ENCODE assay signal across 9 cellular contexts in genomic region chr3:161349529-161350278, GRCh38. TPM values are rescaled to one million over a fixed set of nuclear protein-coding genes. Genes with fewer than 3 reads are reported as not detected.
A peak's percentile ranks its signal among the peaks of the same experiment; 100 is the strongest.
DNase-seq lines count a peak whose midpoint lies in the region; ATAC-seq, FAIRE-seq and TF ChIP-seq lines count a peak whose summit lies in the region.
"Had no signal": no experiment of that assay in that cellular context is flagged by ENCODE, and none has a peak within 500 bp of the region (broad histone marks: within the 10 kb centered on the region; RNA-seq: fewer than 3 reads in every experiment).

No MANE protein-coding gene starts in this region.

- H3K9me3 ChIP-seq in astrocyte (ENCODE audit: insufficient read depth, low read depth, low read length), result no peaks in the 10 kb centered on the region
- H3K9me3 ChIP-seq in naive thymus-derived CD4-positive, alpha-beta T cell (ENCODE audit: control insufficient read depth in 2 of 3, low read length in 3 of 3), result no peaks in the 10 kb centered on the region

- no peaks in the 10 kb centered on the region for H3K27me3 Mint-ChIP-seq in astrocyte (ENCODE audit: low read depth, unreplicated experiment)
- H3K27me3 Mint-ChIP-seq in naive thymus-derived CD4-positive, alpha-beta T cell, result peaks cover 0 to 55% (median 0%) of the 10 kb centered on the region in 5 donors
- H3K27me3 Mint-ChIP-seq in chondrocyte (ENCODE audit: low read depth), result peaks cover 7% of the 10 kb centered on the region

- H3K36me3 Mint-ChIP-seq in astrocyte (ENCODE audit: low read depth, unreplicated experiment), result no peaks in the 10 kb centered on the region
- H3K36me3 Mint-ChIP-seq in naive thymus-derived CD4-positive, alpha-beta T cell, result no peaks in the 10 kb centered on the region
- no peaks in the 10 kb centered on the region for H3K36me3 Mint-ChIP-seq in chondrocyte (ENCODE audit: low read depth)

- peaks cover 26% of the 10 kb centered on the region for H3K4me1 Mint-ChIP-seq in astrocyte (ENCODE audit: low read depth, unreplicated experiment)
- H3K4me1 Mint-ChIP-seq in naive thymus-derived CD4-positive, alpha-beta T cell, result peaks cover 6 to 22% (median 17%) of the 10 kb centered on the region in 7 donors
- H3K4me1 Mint-ChIP-seq in chondrocyte (ENCODE audit: low read depth), result peaks cover 16% of the 10 kb centered on the region

- peak overlapping the region; percentile 60 for H3K4me2 ChIP-seq in astrocyte (ENCODE audit: low read length)

- H3K9ac ChIP-seq in astrocyte (ENCODE audit: low read length), result peak overlapping the region; percentile 14

- no peak overlapping the region for H3K4me3 ChIP-seq in astrocyte (ENCODE audit: insufficient read depth, low read depth, low read length)
- no peak overlapping the region for H3K4me3 ChIP-seq in naive thymus-derived CD4-positive, alpha-beta T cell (ENCODE audit: low read length)

- peak; percentile 20 for FAIRE-seq in astrocyte (lab: Jason Lieb, UNC)

- peaks cover 24% of the 10 kb centered on the region for H3K4me1 ChIP-seq in astrocyte (ENCODE audit: insufficient read depth, low read length)
- peaks cover 7 to 14% of the 10 kb centered on the region in 2 donors for H3K4me1 ChIP-seq in naive thymus-derived CD4-positive, alpha-beta T cell (ENCODE audit: control insufficient read depth in 2 of 2, insufficient read depth in 2 of 2, low read length in 2 of 2)

- H3K9me3 Mint-ChIP-seq in astrocyte (ENCODE audit: unreplicated experiment) (no peaks in the 10 kb centered on the region), chondrocyte (ENCODE audit: low read depth) (no peaks in the 10 kb centered on the region)
- no peaks in the 10 kb centered on the region for H3K9me3 Mint-ChIP-seq in naive thymus-derived CD4-positive, alpha-beta T cell

- intact Hi-C loops in naive thymus-derived CD4-positive, alpha-beta T cell (cut with micrococcal nuclease), result loop anchor here in 1 of 2 donors (1.0 to 2.0 kb wide), 4 partner anchors 23 to 57 kb away; no protein-coding TSS in a partner anchor

- POLR2A ChIA-PET in naive thymus-derived CD4-positive, alpha-beta T cell (lab: Charles Lee), result no interaction called here

- CTCF ChIA-PET in naive thymus-derived CD4-positive, alpha-beta T cell (lab: Charles Lee), result no interaction called here

- H3K4me3 Mint-ChIP-seq in astrocyte (ENCODE audit: unreplicated experiment) (no peak overlapping the region), chondrocyte (ENCODE audit: unreplicated experiment) (no peak overlapping the region)
- peak overlapping the region in 5 of 10 donors; percentile 2 to 40 (median 10) for H3K4me3 Mint-ChIP-seq in naive thymus-derived CD4-positive, alpha-beta T cell

- H2AFZ ChIP-seq in astrocyte (ENCODE audit: low read depth, low read length), result no peak overlapping the region

- H3K79me2 ChIP-seq in astrocyte (ENCODE audit: insufficient read depth, low read length), result no peaks in the 10 kb centered on the region

- H4K20me1 ChIP-seq in astrocyte (ENCODE audit: insufficient read depth, low read length), result no peaks in the 10 kb centered on the region

- H3K27ac ChIP-seq in astrocyte (ENCODE audit: low read depth, low read length), result peak overlapping the region; percentile 41
- no peak overlapping the region for H3K27ac ChIP-seq in naive thymus-derived CD4-positive, alpha-beta T cell (ENCODE audit: low read depth, low read length)

- peak; percentile 87 for ATAC-seq in naive thymus-derived CD4-positive, alpha-beta T cell

- TF ChIP-seq CTCF in astrocyte (IDR thresholded peaks at IDR 0.05; ENCODE audit: insufficient read depth, low read depth, low read length) (no peak), chondrocyte (IDR thresholded peaks at IDR 0.05) (no peak)

- H3K27me3 ChIP-seq in astrocyte (ENCODE audit: insufficient read depth, low read length), result no peaks in the 10 kb centered on the region
- H3K27me3 ChIP-seq in naive thymus-derived CD4-positive, alpha-beta T cell (ENCODE audit: control insufficient read depth in 2 of 2, insufficient read depth in 2 of 2, low read length in 2 of 2), result no peaks in the 10 kb centered on the region

- no peaks in the 10 kb centered on the region for H3K36me3 ChIP-seq in astrocyte (ENCODE audit: insufficient read depth, low read length)
- H3K36me3 ChIP-seq in naive thymus-derived CD4-positive, alpha-beta T cell (ENCODE audit: control insufficient read depth in 2 of 3, insufficient read depth in 3 of 3, low read length in 3 of 3), result no peaks in the 10 kb centered on the region

- peak; percentile 7 for DNase-seq in activated CD4-positive, alpha-beta T cell treated with anti-CD3 and anti-CD28 coated beads for 48 hours
- no peak for DNase-seq in activated CD4-positive, alpha-beta T cell treated with anti-CD3 and anti-CD28 coated beads for 1 hour
- peak; percentile 76 for DNase-seq in LoVo (ENCODE audit: low spot score)
- DNase-seq in astrocyte (ENCODE audit: low read depth), result peak; percentile 96
- DNase-seq in naive thymus-derived CD4-positive, alpha-beta T cell, result peak in 5 of 9 donors; percentile 10 to 57 (median 23)
- DNase-seq in NCI-H748 (lab: John Stamatoyannopoulos, UW; ENCODE audit: unreplicated experiment), result no peak
- no peak for DNase-seq in NAMALWA (ENCODE audit: low spot score)
- DNase-seq in chondrocyte (ENCODE audit: low spot score), result no peak
- DNase-seq: right cardiac atrium had no signal

- H3K27ac Mint-ChIP-seq in astrocyte (ENCODE audit: unreplicated experiment) (peak overlapping the region; percentile 28), chondrocyte (ENCODE audit: unreplicated experiment) (no peak overlapping the region)
- peak overlapping the region in 5 of 9 donors; percentile 2 to 49 (median 16) for H3K27ac Mint-ChIP-seq in naive thymus-derived CD4-positive, alpha-beta T cell

RNA-seq across cellular contexts. Expression of gene SPTSSB, which starts 21.6 kb away (rescaled TPM):
- total RNA-seq in astrocyte (0.50 TPM in 1 of 2 replicates, not detected in the other), chondrocyte (not detected in 3 replicates)
- 1 to 10 TPM in 1 of 5 experiments, under 1 TPM in 1, not detected in 3; 0.34 to 1.6 TPM for total RNA-seq in naive thymus-derived CD4-positive, alpha-beta T cell
- polyA plus RNA-seq in naive thymus-derived CD4-positive, alpha-beta T cell, result not detected

Comparison
In these comparisons a context has a peak if more than half of its experiments do, and no peak if none do; other contexts are left out.
1. DNase-seq: peak in activated CD4-positive, alpha-beta T cell treated with anti-CD3 and anti-CD28 coated beads for 48 hours (single experiment), LoVo (single experiment), astrocyte (single experiment) and naive thymus-derived CD4-positive, alpha-beta T cell (5 of 9); none in activated CD4-positive, alpha-beta T cell treated with anti-CD3 and anti-CD28 coated beads for 1 hour (single experiment), NCI-H748 (single experiment), NAMALWA (single experiment) and chondrocyte (single experiment).